ENCODE assay signal across 7 cellular contexts in genomic region chr15:67833504-67834248, GRCh38. TPM values are rescaled to one million over a fixed set of nuclear protein-coding genes. Genes with fewer than 3 reads are reported as not detected.
DNase-seq lines count a peak whose midpoint lies in the region; ATAC-seq, FAIRE-seq and TF ChIP-seq lines count a peak whose summit lies in the region.

No MANE protein-coding gene starts in this region.

- H3K79me2 ChIP-seq in K562 (ENCODE audit: control insufficient read depth, insufficient read depth, low read length): no peaks in the 10 kb centered on the region

- TF ChIP-seq POLR2A in K562 (conservative IDR thresholded peaks at IDR 0.05): no peak
- no peak for TF ChIP-seq POLR2A in thyroid gland (IDR thresholded peaks at IDR 0.05)

- no TSS peak for BruUV-seq in K562 (replicated peaks; lab: Mats Ljungman, UMichigan)

- H3K4me1 ChIP-seq in K562 (replicated peaks in 1 of 2; ENCODE audit: control insufficient read depth in 2 of 2, insufficient read depth in 2 of 2, low read length in 2 of 2) (peaks cover under 1 to 33% of the 10 kb centered on the region in 2 experiments; a peak in 4 of 5 replicates), thyroid gland (peaks cover 39 to 60% of the 10 kb centered on the region in 2 donors)

- CTCF ChIA-PET in K562 (lab: Yijun Ruan, JAX; ENCODE audit: low intra/inter-chr PET ratio): interaction anchor here (0.5 to 5.5 kb wide), 4 partner anchors 332 to 474 kb away, joined by 3 to 39 read pairs (median 10); no protein-coding TSS in a partner anchor

- H3K9ac ChIP-seq in K562 (ENCODE audit: insufficient read depth in 1 of 2, low read depth in 2 of 2, low read length in 2 of 2): peak overlapping the region; percentile 26 to 88; a peak in 3 of 4 replicates

- POLR2A ChIA-PET in K562 (lab: Yijun Ruan, JAX): no interaction called here

- H4K20me1 ChIP-seq in K562 (replicated peaks; ENCODE audit: control insufficient read depth, insufficient read depth, low read length): no peaks in the 10 kb centered on the region; the same call in 1 of the 2 replicates

- H3K9me3 ChIP-seq in K562 (replicated peaks; ENCODE audit: control insufficient read depth, insufficient read depth, low read depth, low read length): no peaks in the 10 kb centered on the region
- no peaks in the 10 kb centered on the region for H3K9me3 ChIP-seq in thyroid gland

- peak; percentile 95 for ATAC-seq in K562
- peak; percentile 62 for ATAC-seq in left colon
- no peak for ATAC-seq in GM18520 (IDR thresholded peaks at IDR 0.05; ENCODE audit: unreplicated experiment)

- no peaks in the 10 kb centered on the region for H3K9me1 ChIP-seq in K562 (ENCODE audit: control insufficient read depth, insufficient read depth, low read length)

- TF ChIP-seq EP300 in K562 (IDR thresholded peaks at IDR 0.05; ENCODE audit: low read length): no peak

- H3K27ac ChIP-seq in K562 (ENCODE audit: extremely low read depth, low read depth, low read length) (no peak overlapping the region), thyroid gland (no peak overlapping the region)

- H2AFZ ChIP-seq in K562 (ENCODE audit: low read depth, low read length): peak overlapping the region; percentile 79

- H3K27me3 ChIP-seq in K562 (ENCODE audit: control insufficient read depth in 2 of 2, insufficient read depth in 2 of 2, low read length in 2 of 2) (peaks cover 2 to 29% of the 10 kb centered on the region in 2 experiments; a peak in 4 of 5 replicates), thyroid gland (peaks cover 33% of the 10 kb centered on the region)

- peak overlapping the region; percentile 77 for H3K4me2 ChIP-seq in K562 (ENCODE audit: insufficient read depth, low read length)

- DNase-seq in GM12865 (ENCODE audit: low read depth) (peak; percentile 69), NCI-H748 (lab: John Stamatoyannopoulos, UW; ENCODE audit: unreplicated experiment) (peak; percentile 72), K562 (ENCODE audit: extremely low read depth in 1 of 4, low spot score in 3 of 4) (peak; percentile 74 to 84 (median 76)), left colon (peak; percentile 40 to 67), thyroid gland (peak; percentile 40 to 42), DMS153 (lab: John Stamatoyannopoulos, UW) (no peak)

- H3K36me3 ChIP-seq in K562 (ENCODE audit: control insufficient read depth, insufficient read depth, low read length): no peaks in the 10 kb centered on the region
- H3K36me3 ChIP-seq in thyroid gland: no peaks in the 10 kb centered on the region

- TF ChIP-seq RAD21 in K562 (CRISPR knock-in tag; conservative IDR thresholded peaks at IDR 0.05 in 1 of 2, IDR thresholded peaks at IDR 0.05 in 1 of 2): peak; percentile 90 to 91

- H3K4me3 ChIP-seq in GM12865 (ENCODE audit: low read depth, low read length): peak overlapping the region; percentile 29; the same call in 1 of the 2 replicates
- peak overlapping the region; percentile 36 for H3K4me3 ChIP-seq in K562
- H3K4me3 ChIP-seq in thyroid gland (replicated peaks in 1 of 3): peak overlapping the region in 1 of 3 donors; percentile 9

- in situ Hi-C loops in K562 (cut with MboI): loop anchor here (10.0 kb wide), 1 partner anchor 899 kb away; no protein-coding TSS in a partner anchor

- TF ChIP-seq CTCF in GM12865 (IDR thresholded peaks at IDR 0.05; ENCODE audit: insufficient read depth, low read depth, low read length, missing control alignments) (peak; percentile 63), K562 (IDR thresholded peaks at IDR 0.05 in 2 of 3, conservative IDR thresholded peaks at IDR 0.05 in 1 of 3; ENCODE audit: insufficient read depth in 2 of 3, low read depth in 1 of 3, low read length in 3 of 3) (peak; percentile 76 to 87 (median 83)), thyroid gland (IDR thresholded peaks at IDR 0.05) (peak in 5 of 6 experiments; percentile 16 to 48 (median 27))

- FAIRE-seq in K562 (lab: Jason Lieb, UNC): no peak

- intact Hi-C loops in K562 (cut with micrococcal nuclease) (loop anchor here (1.0 to 10.0 kb wide), 4 partner anchors 332 to 886 kb away; no protein-coding TSS in a partner anchor), left colon (cut with DNase I, micrococcal nuclease) (no loop called here), thyroid gland (cut with DNase I) (loop anchor here (2.0 kb wide), 1 partner anchor 379 kb away; no protein-coding TSS in a partner anchor)

- WGBS in K562 (ENCODE audit: insufficient coverage, low coverage, missing lambda C conversion rate): 7% methylated on average over 40 of the region's 46 CpGs
- WGBS in thyroid gland, 2 donors: 5 to 7% methylated on average over 14 to 31 of the region's 46 CpGs

TF ChIP-seq in K562, 482 proteins besides CTCF, POLR2A, EP300 and RAD21 (continues in another document):
- TF ChIP-seq HDAC6 (IDR thresholded peaks at IDR 0.05; ENCODE audit: low read depth, low read length): no peak
- TF ChIP-seq DACH1 (IDR thresholded peaks at IDR 0.05; ENCODE audit: partially characterized antibody): no peak
- no peak for TF ChIP-seq ZNF780A (CRISPR knock-in tag; IDR thresholded peaks at IDR 0.05)
- no peak for TF ChIP-seq ARHGAP35 (IDR thresholded peaks at IDR 0.05; ENCODE audit: partially characterized antibody)
- 0 out of 4 replicates have a peak, but pooled peaks of 1 of the 2 experiments have one; percentile 54 for TF ChIP-seq TEAD1 (CRISPR knock-in tag; IDR thresholded peaks at IDR 0.05)
- peak; percentile 48; the same call in 1 of the 2 replicates for TF ChIP-seq GATAD2B (IDR thresholded peaks at IDR 0.05; ENCODE audit: borderline replicate concordance)
- TF ChIP-seq L3MBTL2 (IDR thresholded peaks at IDR 0.05): peak; percentile 59
- no peak for TF ChIP-seq SMAD2 (IDR thresholded peaks at IDR 0.05; ENCODE audit: low read depth, low read length)
- peak; percentile 78 for TF ChIP-seq RB1 (IDR thresholded peaks at IDR 0.05; ENCODE audit: low read depth)
- TF ChIP-seq ZNF507 (tag; conservative IDR thresholded peaks at IDR 0.05): no peak
- TF ChIP-seq E2F4 (CRISPR knock-in tag; IDR thresholded peaks at IDR 0.05; ENCODE audit: low read depth): no peak
- no peak for TF ChIP-seq ZNF584 (CRISPR knock-in tag; IDR thresholded peaks at IDR 0.05; ENCODE audit: low read depth)
- peak; percentile 22; the same call in 1 of the 2 replicates for TF ChIP-seq XRCC5 (IDR thresholded peaks at IDR 0.05; ENCODE audit: low read depth, low read length)
- TF ChIP-seq POU5F1 (IDR thresholded peaks at IDR 0.05; ENCODE audit: borderline replicate concordance, low read depth, low read length, partially characterized antibody): no peak
- no peak for TF ChIP-seq FOXJ2 (tag; IDR thresholded peaks at IDR 0.05)
- TF ChIP-seq NR3C1 (CRISPR knock-in tag; IDR thresholded peaks at IDR 0.05): no peak
- TF ChIP-seq NBN (IDR thresholded peaks at IDR 0.05; ENCODE audit: low read depth): no peak

RNA-seq across cellular contexts. Expression of gene RNU6-1, which starts 6.2 kb away (rescaled TPM):
- total RNA-seq in K562 (2011; cell fraction: chromatin; rRNA removed; ENCODE audit: low replicate concordance): not detected in 2 replicates
- total RNA-seq in K562 (2011; cell fraction: nucleolus; rRNA removed): not detected in 2 replicates
- not detected in 2 replicates for total RNA-seq in K562 (2011; cell fraction: nucleoplasm; rRNA removed)
- total RNA-seq in K562 (2014; rRNA removed) (not detected in 2 replicates), K562 (2014; rRNA removed; fragmentation: Illumina TruSeq; extraction: Trizol) (not detected in 2 replicates), K562 (2015; rRNA removed; fragmentation: Illumina TruSeq; extraction: Trizol) (not detected in 2 replicates), K562 (2021) (not detected in 2 replicates), left colon (not detected), thyroid gland (not detected)
- polyA plus RNA-seq in K562 (2011; rRNA removed) (not detected in 2 replicates), K562 (2014; fragmentation: Illumina TruSeq; extraction: Trizol) (not detected in 2 replicates), K562 (2014; fragmentation: Nextera tagmentation; extraction: Ambion mirVana) (not detected), K562 (2014; rRNA removed) (not detected in 2 replicates)
- not detected in 2 replicates for polyA plus RNA-seq in K562 (2011; cell fraction: cytosol; rRNA removed)
- not detected in 2 replicates for polyA plus RNA-seq in K562 (2011; cell fraction: nucleus; rRNA removed)
- not detected in 2 replicates for polyA plus RNA-seq in K562 (2012)
- under 0.01 TPM in 2 replicates for polyA minus RNA-seq in K562 (2011; rRNA and poly(A)+ RNA removed)
- polyA minus RNA-seq in K562 (2011; cell fraction: cytosol; rRNA and poly(A)+ RNA removed): 667 TPM in 1 of 2 replicates, not detected in the other
- under 0.01 TPM in 1 of 2 replicates, not detected in the other for polyA minus RNA-seq in K562 (2011; cell fraction: nucleus; rRNA and poly(A)+ RNA removed)

RNA-seq across cellular contexts. Expression of gene SKOR1, which starts 8.4 kb away (rescaled TPM):
- 0.12 and 0.25 TPM in 2 replicates for total RNA-seq in K562 (2011; cell fraction: chromatin; rRNA removed; ENCODE audit: low replicate concordance)
- 0.17 TPM in 1 of 2 replicates, not detected in the other for total RNA-seq in K562 (2011; cell fraction: nucleolus; rRNA removed)
- 0.07 TPM in 1 of 2 replicates, not detected in the other for total RNA-seq in K562 (2011; cell fraction: nucleoplasm; rRNA removed)
- 0.12 and 0.41 TPM in 2 replicates for total RNA-seq in K562 (2014; rRNA removed)
- not detected in 2 replicates for total RNA-seq in K562 (2014; rRNA removed; fragmentation: Illumina TruSeq; extraction: Trizol)
- 0.07 TPM in 1 of 2 replicates, not detected in the other for total RNA-seq in K562 (2015; rRNA removed; fragmentation: Illumina TruSeq; extraction: Trizol)
- 0.31 TPM in 2 replicates for total RNA-seq in K562 (2021)
- polyA plus RNA-seq in K562 (2011; rRNA removed): 0.04 and 0.08 TPM in 2 replicates
- 0.01 and 0.07 TPM in 2 replicates for polyA plus RNA-seq in K562 (2011; cell fraction: cytosol; rRNA removed)
- 0.18 and 0.22 TPM in 2 replicates for polyA plus RNA-seq in K562 (2011; cell fraction: nucleus; rRNA removed)
- polyA plus RNA-seq in K562 (2012): 0.13 and 0.43 TPM in 2 replicates
- 0.04 and 0.07 TPM in 2 replicates for polyA plus RNA-seq in K562 (2014; fragmentation: Illumina TruSeq; extraction: Trizol)
- polyA plus RNA-seq in K562 (2014; fragmentation: Nextera tagmentation; extraction: Ambion mirVana): not detected
- 0.11 and 0.23 TPM in 2 replicates for polyA plus RNA-seq in K562 (2014; rRNA removed)
- polyA minus RNA-seq in K562 (2011; rRNA and poly(A)+ RNA removed): 0.07 and 0.12 TPM in 2 replicates
- 0.36 TPM in 1 of 2 replicates, not detected in the other for polyA minus RNA-seq in K562 (2011; cell fraction: cytosol; rRNA and poly(A)+ RNA removed)
- 0.13 and 0.33 TPM in 2 replicates for polyA minus RNA-seq in K562 (2011; cell fraction: nucleus; rRNA and poly(A)+ RNA removed)
- total RNA-seq in left colon: under 1 TPM; 0.47 to 0.49 TPM
- total RNA-seq in thyroid gland: 1 to 10 TPM in 1 of 4 donors, under 1 TPM in 3; 0.49 to 1.2 (median 0.85) TPM

Comparison
In these comparisons a context has a peak if more than half of its experiments do, and no peak if none do; other contexts are left out.
1. CTCF ChIP-seq: peak in every context shown above with its lines; median percentile 83 in K562; 63 in GM12865; 27 in thyroid gland.
2. intact Hi-C loops: an anchor here in K562 (1.0 to 10.0 kb wide) and thyroid gland (2.0 kb wide); none called in left colon.